In genomic region chr17:1709971-1710806, GRCh38 we compare ENCODE assay signal across 1 cellular context.
TF ChIP-seq lines count a peak whose summit lies in the region.

A gene with protein sequence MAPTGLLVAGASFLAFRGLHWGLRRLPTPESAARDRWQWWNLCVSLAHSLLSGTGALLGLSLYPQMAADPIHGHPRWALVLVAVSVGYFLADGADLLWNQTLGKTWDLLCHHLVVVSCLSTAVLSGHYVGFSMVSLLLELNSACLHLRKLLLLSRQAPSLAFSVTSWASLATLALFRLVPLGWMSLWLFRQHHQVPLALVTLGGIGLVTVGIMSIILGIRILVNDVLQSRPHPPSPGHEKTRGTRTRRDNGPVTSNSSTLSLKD (minus strand): TSS chr17:1710377. CDS start chr17:1710242, 135 bp downstream.

TF ChIP-seq in HEK293, 187 proteins besides CTCF, POLR2A, EP300 and RAD21 (continued from another document and continues in another):
- TF ChIP-seq, protein P1, sequence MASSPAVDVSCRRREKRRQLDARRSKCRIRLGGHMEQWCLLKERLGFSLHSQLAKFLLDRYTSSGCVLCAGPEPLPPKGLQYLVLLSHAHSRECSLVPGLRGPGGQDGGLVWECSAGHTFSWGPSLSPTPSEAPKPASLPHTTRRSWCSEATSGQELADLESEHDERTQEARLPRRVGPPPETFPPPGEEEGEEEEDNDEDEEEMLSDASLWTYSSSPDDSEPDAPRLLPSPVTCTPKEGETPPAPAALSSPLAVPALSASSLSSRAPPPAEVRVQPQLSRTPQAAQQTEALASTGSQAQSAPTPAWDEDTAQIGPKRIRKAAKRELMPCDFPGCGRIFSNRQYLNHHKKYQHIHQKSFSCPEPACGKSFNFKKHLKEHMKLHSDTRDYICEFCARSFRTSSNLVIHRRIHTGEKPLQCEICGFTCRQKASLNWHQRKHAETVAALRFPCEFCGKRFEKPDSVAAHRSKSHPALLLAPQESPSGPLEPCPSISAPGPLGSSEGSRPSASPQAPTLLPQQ (tag by site-specific recombination; IDR thresholded peaks at IDR 0.05) = peak; percentile 69
- TF ChIP-seq ZNF48 (tag by site-specific recombination; IDR thresholded peaks at IDR 0.05) (no peak), ZNF837 (tag by site-specific recombination; IDR thresholded peaks at IDR 0.05) (no peak), ZBTB17 (tag by site-specific recombination; IDR thresholded peaks at IDR 0.05) (no peak), ZNF704 (tag by site-specific recombination; IDR thresholded peaks at IDR 0.05) (no peak), ZNF341 (tag by site-specific recombination; IDR thresholded peaks at IDR 0.05; ENCODE audit: low read depth) (peak; percentile 91), OSR2 (tag by site-specific recombination; IDR thresholded peaks at IDR 0.05) (no peak), ZNF10 (tag by site-specific recombination; IDR thresholded peaks at IDR 0.05) (peak; percentile 92), ZNF776 (tag by site-specific recombination; IDR thresholded peaks at IDR 0.05; ENCODE audit: borderline replicate concordance) (no peak), PBX3 (CRISPR knock-in tag; IDR thresholded peaks at IDR 0.05) (no peak), ZNF585B (tag by site-specific recombination; IDR thresholded peaks at IDR 0.05) (no peak), ZNF701 (tag by site-specific recombination; IDR thresholded peaks at IDR 0.05) (no peak), ZNF350 (tag by site-specific recombination; IDR thresholded peaks at IDR 0.05) (no peak), ZNF544 (tag by site-specific recombination; IDR thresholded peaks at IDR 0.05) (no peak), ZNF114 (tag by site-specific recombination; IDR thresholded peaks at IDR 0.05) (no peak), ZNF174 (tag by site-specific recombination; IDR thresholded peaks at IDR 0.05) (no peak), ZBTB1 (tag by site-specific recombination; IDR thresholded peaks at IDR 0.05) (no peak), ELK4 (IDR thresholded peaks at IDR 0.05; ENCODE audit: borderline replicate concordance, low read depth, low read length) (no peak), ZNF280D (tag by site-specific recombination; IDR thresholded peaks at IDR 0.05) (no peak), ZNF311 (tag by site-specific recombination; IDR thresholded peaks at IDR 0.05; ENCODE audit: borderline replicate concordance) (no peak), PRDM4 (tag by site-specific recombination; IDR thresholded peaks at IDR 0.05) (no peak), ZFP69B (tag by site-specific recombination; IDR thresholded peaks at IDR 0.05) (peak; percentile 84), ZNF514 (tag by site-specific recombination; IDR thresholded peaks at IDR 0.05) (no peak), REPIN1 (tag by site-specific recombination; IDR thresholded peaks at IDR 0.05; ENCODE audit: low read depth) (no peak), ZNF621 (tag by site-specific recombination; IDR thresholded peaks at IDR 0.05) (no peak), ZNF140 (tag by site-specific recombination; IDR thresholded peaks at IDR 0.05) (no peak), ZNF571 (tag by site-specific recombination; IDR thresholded peaks at IDR 0.05) (no peak), ZFP41 (tag by site-specific recombination; IDR thresholded peaks at IDR 0.05; ENCODE audit: borderline replicate concordance) (no peak), SCRT1 (tag by site-specific recombination; IDR thresholded peaks at IDR 0.05; ENCODE audit: borderline replicate concordance) (no peak), ZNF175 (tag by site-specific recombination; IDR thresholded peaks at IDR 0.05) (no peak), ZNF510 (tag by site-specific recombination; IDR thresholded peaks at IDR 0.05; ENCODE audit: insufficient replicate concordance) (no peak), ZNF292 (tag by site-specific recombination; IDR thresholded peaks at IDR 0.05; ENCODE audit: borderline replicate concordance, low read depth) (no peak), ZNF529 (tag by site-specific recombination; IDR thresholded peaks at IDR 0.05; ENCODE audit: insufficient replicate concordance) (no peak), ZNF488 (tag by site-specific recombination; IDR thresholded peaks at IDR 0.05) (no peak), HOXC10 (CRISPR knock-in tag; IDR thresholded peaks at IDR 0.05) (no peak), ZXDB (tag by site-specific recombination; IDR thresholded peaks at IDR 0.05) (no peak), ZNF138 (tag by site-specific recombination; IDR thresholded peaks at IDR 0.05; ENCODE audit: borderline replicate concordance) (no peak), GLI2 (tag by site-specific recombination; IDR thresholded peaks at IDR 0.05; ENCODE audit: borderline replicate concordance, low read depth) (no peak), ZNF549 (tag by site-specific recombination; IDR thresholded peaks at IDR 0.05) (no peak), ZNF169 (tag by site-specific recombination; IDR thresholded peaks at IDR 0.05) (0 out of 2 replicates have a peak, but pooled peaks have one; percentile 21), ZNF596 (tag by site-specific recombination; IDR thresholded peaks at IDR 0.05) (peak; percentile 19; the same call in 1 of the 2 replicates), ZNF132 (tag by site-specific recombination; IDR thresholded peaks at IDR 0.05; ENCODE audit: borderline replicate concordance) (no peak), EGR2 (tag by site-specific recombination; IDR thresholded peaks at IDR 0.05; ENCODE audit: low read depth) (peak; percentile 84), MYNN (tag by site-specific recombination; IDR thresholded peaks at IDR 0.05; ENCODE audit: borderline replicate concordance) (no peak), OVOL3 (tag by site-specific recombination; IDR thresholded peaks at IDR 0.05) (no peak), SP2 (tag by site-specific recombination; IDR thresholded peaks at IDR 0.05) (peak; percentile 70), SCRT2 (tag by site-specific recombination; IDR thresholded peaks at IDR 0.05) (peak; percentile 45; the same call in 1 of the 2 replicates), ZNF248 (tag by site-specific recombination; IDR thresholded peaks at IDR 0.05) (no peak), GLIS1 (tag by site-specific recombination; IDR thresholded peaks at IDR 0.05) (peak; percentile 66)
- TF ChIP-seq, protein P2, sequence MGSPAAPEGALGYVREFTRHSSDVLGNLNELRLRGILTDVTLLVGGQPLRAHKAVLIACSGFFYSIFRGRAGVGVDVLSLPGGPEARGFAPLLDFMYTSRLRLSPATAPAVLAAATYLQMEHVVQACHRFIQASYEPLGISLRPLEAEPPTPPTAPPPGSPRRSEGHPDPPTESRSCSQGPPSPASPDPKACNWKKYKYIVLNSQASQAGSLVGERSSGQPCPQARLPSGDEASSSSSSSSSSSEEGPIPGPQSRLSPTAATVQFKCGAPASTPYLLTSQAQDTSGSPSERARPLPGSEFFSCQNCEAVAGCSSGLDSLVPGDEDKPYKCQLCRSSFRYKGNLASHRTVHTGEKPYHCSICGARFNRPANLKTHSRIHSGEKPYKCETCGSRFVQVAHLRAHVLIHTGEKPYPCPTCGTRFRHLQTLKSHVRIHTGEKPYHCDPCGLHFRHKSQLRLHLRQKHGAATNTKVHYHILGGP (tag by site-specific recombination; IDR thresholded peaks at IDR 0.05) = no peak
- TF ChIP-seq, protein P3, sequence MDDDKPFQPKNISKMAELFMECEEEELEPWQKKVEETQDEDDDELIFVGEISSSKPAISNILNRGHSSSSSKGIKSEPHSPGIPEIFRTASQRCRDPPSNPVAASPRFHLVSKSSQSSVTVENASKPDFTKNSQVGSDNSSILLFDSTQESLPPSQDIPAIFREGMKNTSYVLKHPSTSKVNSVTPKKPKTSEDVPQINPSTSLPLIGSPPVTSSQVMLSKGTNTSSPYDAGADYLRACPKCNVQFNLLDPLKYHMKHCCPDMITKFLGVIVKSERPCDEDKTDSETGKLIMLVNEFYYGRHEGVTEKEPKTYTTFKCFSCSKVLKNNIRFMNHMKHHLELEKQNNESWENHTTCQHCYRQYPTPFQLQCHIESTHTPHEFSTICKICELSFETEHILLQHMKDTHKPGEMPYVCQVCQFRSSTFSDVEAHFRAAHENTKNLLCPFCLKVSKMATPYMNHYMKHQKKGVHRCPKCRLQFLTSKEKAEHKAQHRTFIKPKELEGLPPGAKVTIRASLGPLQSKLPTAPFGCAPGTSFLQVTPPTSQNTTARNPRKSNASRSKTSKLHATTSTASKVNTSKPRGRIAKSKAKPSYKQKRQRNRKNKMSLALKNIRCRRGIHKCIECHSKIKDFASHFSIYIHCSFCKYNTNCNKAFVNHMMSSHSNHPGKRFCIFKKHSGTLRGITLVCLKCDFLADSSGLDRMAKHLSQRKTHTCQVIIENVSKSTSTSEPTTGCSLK (tag by site-specific recombination; IDR thresholded peaks at IDR 0.05) = no peak
- TF ChIP-seq, protein P4, sequence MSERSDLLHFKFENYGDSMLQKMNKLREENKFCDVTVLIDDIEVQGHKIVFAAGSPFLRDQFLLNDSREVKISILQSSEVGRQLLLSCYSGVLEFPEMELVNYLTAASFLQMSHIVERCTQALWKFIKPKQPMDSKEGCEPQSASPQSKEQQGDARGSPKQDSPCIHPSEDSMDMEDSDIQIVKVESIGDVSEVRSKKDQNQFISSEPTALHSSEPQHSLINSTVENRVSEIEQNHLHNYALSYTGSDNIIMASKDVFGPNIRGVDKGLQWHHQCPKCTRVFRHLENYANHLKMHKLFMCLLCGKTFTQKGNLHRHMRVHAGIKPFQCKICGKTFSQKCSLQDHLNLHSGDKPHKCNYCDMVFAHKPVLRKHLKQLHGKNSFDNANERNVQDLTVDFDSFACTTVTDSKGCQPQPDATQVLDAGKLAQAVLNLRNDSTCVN (tag by site-specific recombination; optimal IDR thresholded peaks at IDR 0.05) = peak; percentile 42
